9 cellular contexts compared by ENCODE assay signal in genomic region chr11:120773501-120774031, GRCh38.
DNase-seq lines count a peak whose midpoint lies in the region; ATAC-seq and TF ChIP-seq lines count a peak whose summit lies in the region.
"Had no signal": no experiment of that assay in that cellular context is flagged by ENCODE, and none has a peak within 500 bp of the region (broad histone marks: within the 10 kb centered on the region; RNA-seq: fewer than 3 reads in every experiment).

No MANE protein-coding gene starts in this region.

- WGBS in upper lobe of left lung, 2 donors, result 81 to 85% methylated on average over 5 of the region's 5 CpGs

- peak; percentile 86 for ATAC-seq in GM19023 (IDR thresholded peaks at IDR 0.05; ENCODE audit: unreplicated experiment)
- peak; percentile 79 for ATAC-seq in HG02571 (IDR thresholded peaks at IDR 0.05; ENCODE audit: unreplicated experiment)
- no peak for ATAC-seq in esophagus mucosa
- no peak for ATAC-seq in upper lobe of left lung (ENCODE audit: low FRiP score in 2 of 2)

- no peak overlapping the region for H3K27ac ChIP-seq in upper lobe of left lung

- no peak for TF ChIP-seq CTCF in upper lobe of left lung (IDR thresholded peaks at IDR 0.05)

- H3K36me3 ChIP-seq in upper lobe of left lung, result no peaks in the 10 kb centered on the region

- TF ChIP-seq POLR2A in upper lobe of left lung (IDR thresholded peaks at IDR 0.05), result no peak

- peak; percentile 46 for DNase-seq in M059J (ENCODE audit: low read depth)
- peak; percentile 6 for DNase-seq in renal cortical epithelial cell (ENCODE audit: low read depth)
- no peak for DNase-seq in GDM1 (lab: John Stamatoyannopoulos, UW)
- DNase-seq in upper lobe of left lung, result no peak
- no peak for DNase-seq in HK-2 (ENCODE audit: unreplicated experiment)
- DNase-seq: NCI-H2171 had no signal

- no peak overlapping the region for H3K4me3 ChIP-seq in upper lobe of left lung

- H3K4me1 ChIP-seq in upper lobe of left lung, result no peaks in the 10 kb centered on the region

- no peaks in the 10 kb centered on the region for H3K9me3 ChIP-seq in upper lobe of left lung

- H3K27me3 ChIP-seq in upper lobe of left lung, result no peaks in the 10 kb centered on the region

- no peak for TF ChIP-seq EP300 in upper lobe of left lung (IDR thresholded peaks at IDR 0.05)

Comparison
In these comparisons a context has a peak if more than half of its experiments do, and no peak if none do; other contexts are left out.
1. ATAC-seq: peak in GM19023 (single experiment) and HG02571 (single experiment); none in esophagus mucosa (single experiment) and upper lobe of left lung (0 of 2).
2. DNase-seq: peak in M059J (single experiment) and renal cortical epithelial cell (single experiment); none in GDM1 (single experiment), upper lobe of left lung (0 of 2) and HK-2 (single experiment).